Comparison of ENCODE assay signal across 1 cellular context in genomic region chrX:10769696-10770619, GRCh38.
TF ChIP-seq lines count a peak whose summit lies in the region.

No MANE protein-coding gene starts in this region.

TF ChIP-seq in SK-N-SH treated with all-trans-retinoic acid at 6 μM for 48 hours, 23 proteins besides CTCF, POLR2A, EP300 and RAD21 (continued from another document):
- TF ChIP-seq TSHZ2 (CRISPR knock-in tag; IDR thresholded peaks at IDR 0.05) (no peak), SNAI2 (CRISPR knock-in tag; IDR thresholded peaks at IDR 0.05) (no peak), ZC3H10 (CRISPR knock-in tag; IDR thresholded peaks at IDR 0.05) (no peak), OSR1 (CRISPR knock-in tag; IDR thresholded peaks at IDR 0.05) (no peak)
